ENCODE assay signal across 8 cellular contexts in the genomic region with DNA sequence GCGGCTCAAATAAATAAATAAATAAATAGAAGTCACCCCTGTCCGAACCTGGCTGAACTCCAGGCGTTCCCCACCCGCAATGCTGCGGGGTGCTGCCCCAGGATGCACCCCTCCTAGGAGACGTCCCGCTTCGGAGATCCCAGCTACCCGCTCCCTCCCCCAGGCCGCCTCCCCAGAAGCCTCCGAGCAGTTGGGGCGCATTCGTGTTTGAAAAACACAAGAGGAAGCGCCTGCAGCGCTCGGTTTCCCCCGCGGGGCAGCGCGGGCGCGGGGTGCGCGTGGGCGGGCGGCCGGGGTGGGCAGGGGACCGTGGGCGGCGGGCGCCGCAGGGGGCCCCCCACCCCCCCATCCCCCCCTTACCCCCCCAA. TPM values are rescaled to one million over a fixed set of nuclear protein-coding genes. Genes with fewer than 3 reads are reported as not detected.
DNase-seq lines count a peak whose midpoint lies in the region; ATAC-seq and TF ChIP-seq lines count a peak whose summit lies in the region.

No MANE protein-coding gene starts in this region.

- TF ChIP-seq CTCF in Calu3 (IDR thresholded peaks at IDR 0.05; ENCODE audit: unreplicated experiment) (no peak), progenitor cell of endocrine pancreas (IDR thresholded peaks at IDR 0.05; ENCODE audit: unreplicated experiment) (no peak)

- CTCF ChIA-PET in Calu3 (lab: Charles Lee), result interaction anchor here (3.1 kb wide), 1 partner anchor 10 kb away, joined by 11 read pairs; no protein-coding TSS in a partner anchor

- intact Hi-C loops in Calu3 (cut with micrococcal nuclease; ENCODE audit: unreplicated experiment), result no loop called here
- intact Hi-C loops in cardiac septum (cut with DNase I), result loop anchor here (2.0 kb wide), 2 partner anchors 21 to 57 kb away; no protein-coding TSS in a partner anchor

- H3K27me3 Mint-ChIP-seq in Calu3 (ENCODE audit: unreplicated experiment), result no peaks in the 10 kb centered on the region
- H3K27me3 Mint-ChIP-seq in activated naive CD8-positive, alpha-beta T cell, result no peaks in the 10 kb centered on the region
- peaks cover 10% of the 10 kb centered on the region for H3K27me3 Mint-ChIP-seq in progenitor cell of endocrine pancreas

- H3K36me3 Mint-ChIP-seq in Calu3 (ENCODE audit: insufficient read depth, unreplicated experiment) (peaks cover 19% of the 10 kb centered on the region), progenitor cell of endocrine pancreas (ENCODE audit: insufficient read depth) (no peaks in the 10 kb centered on the region)
- H3K36me3 Mint-ChIP-seq in activated naive CD8-positive, alpha-beta T cell, result peaks cover 14% of the 10 kb centered on the region

- ATAC-seq in HG02763 (IDR thresholded peaks at IDR 0.05; ENCODE audit: unreplicated experiment) (no peak), HG03432 (IDR thresholded peaks at IDR 0.05; ENCODE audit: unreplicated experiment) (no peak)

- H3K4me1 Mint-ChIP-seq in Calu3 (ENCODE audit: low read depth, unreplicated experiment), result peaks cover 33% of the 10 kb centered on the region
- H3K4me1 Mint-ChIP-seq in activated naive CD8-positive, alpha-beta T cell (ENCODE audit: low read depth), result peaks cover 68% of the 10 kb centered on the region
- peaks cover 20% of the 10 kb centered on the region for H3K4me1 Mint-ChIP-seq in progenitor cell of endocrine pancreas (ENCODE audit: low read depth)

- BruUV-seq in Calu3 (replicated peaks; lab: Mats Ljungman, UMichigan), result no TSS peak

- no peaks in the 10 kb centered on the region for H3K9me3 Mint-ChIP-seq in Calu3 (ENCODE audit: low read depth, unreplicated experiment)
- no peaks in the 10 kb centered on the region for H3K9me3 Mint-ChIP-seq in activated naive CD8-positive, alpha-beta T cell (ENCODE audit: low read depth)
- peaks cover 8% of the 10 kb centered on the region for H3K9me3 Mint-ChIP-seq in progenitor cell of endocrine pancreas (ENCODE audit: low read depth)

- peak overlapping the region; percentile 69 for H3K4me3 Mint-ChIP-seq in Calu3 (ENCODE audit: low read depth, unreplicated experiment)
- H3K4me3 Mint-ChIP-seq in activated naive CD8-positive, alpha-beta T cell, result peak overlapping the region; percentile 85
- peak overlapping the region; percentile 87 for H3K4me3 Mint-ChIP-seq in progenitor cell of endocrine pancreas (ENCODE audit: low read depth)

- H3K27ac Mint-ChIP-seq in Calu3 (ENCODE audit: unreplicated experiment), result no peak overlapping the region
- peak overlapping the region; percentile 80 for H3K27ac Mint-ChIP-seq in activated naive CD8-positive, alpha-beta T cell
- no peak overlapping the region for H3K27ac Mint-ChIP-seq in progenitor cell of endocrine pancreas

- DNase-seq in Calu3 (no peak), Kasumi-1 (lab: John Stamatoyannopoulos, UW) (peak; percentile 10 to 26), cardiac septum (ENCODE audit: low spot score) (peak; percentile 86), progenitor cell of endocrine pancreas (ENCODE audit: low spot score, unreplicated experiment) (no peak), SKM-1 treated with dmso at 0.1 percent for 144 hours (lab: John Stamatoyannopoulos, UW; ENCODE audit: unreplicated experiment) (no peak)

RNA-seq across cellular contexts. Expression of a gene that starts 27.3 kb away (rescaled TPM):
- total RNA-seq in Calu3 (2022) (17.2 and 22.9 TPM in 2 replicates), cardiac septum (5.3 TPM), progenitor cell of endocrine pancreas (6.5 and 7.6 TPM in 2 replicates)

RNA-seq across cellular contexts. Expression of a gene that starts 34.2 kb away (rescaled TPM):
- total RNA-seq in Calu3 (2022) (56.3 and 78.5 TPM in 2 replicates), cardiac septum (26.4 TPM), progenitor cell of endocrine pancreas (57.4 and 61.6 TPM in 2 replicates)

Comparison
In these comparisons a context has a peak if more than half of its experiments do, and no peak if none do; other contexts are left out.
1. DNase-seq: peak in Kasumi-1 (2 of 2) and cardiac septum (single experiment); none in Calu3 (single experiment), progenitor cell of endocrine pancreas (single experiment) and SKM-1 treated with dmso at 0.1 percent for 144 hours (single experiment).
2. Peak in every context shown above with its lines, with median percentiles within 50 percentile points of each other: H3K4me3 Mint-ChIP-seq.